In the genomic region with DNA sequence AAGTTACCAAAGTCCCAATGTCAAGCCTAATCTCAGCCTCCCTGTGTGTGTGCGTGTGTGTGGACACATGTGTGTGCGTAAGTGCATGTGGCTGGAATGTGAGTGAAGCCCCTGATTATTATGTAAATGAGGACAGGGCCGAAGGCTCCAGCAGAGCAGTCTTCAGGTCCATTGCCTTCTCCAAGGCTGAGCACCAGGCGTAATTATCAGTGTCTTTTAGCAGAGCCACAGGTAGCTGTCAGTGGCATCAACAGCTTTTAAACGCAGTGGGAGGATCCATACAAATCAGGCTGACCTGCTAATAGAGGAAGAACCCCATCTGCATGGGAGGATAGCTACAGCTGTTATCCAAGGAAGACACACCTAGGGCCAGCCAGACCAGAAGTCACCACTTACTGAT, we compare ENCODE assay signal across 1 cellular context.
TF ChIP-seq lines count a peak whose summit lies in the region.

No MANE protein-coding gene starts in this region.

TF ChIP-seq in GM23338, 12 proteins besides CTCF, POLR2A, EP300 and RAD21 (continued from another document):
- TF ChIP-seq, protein P1, sequence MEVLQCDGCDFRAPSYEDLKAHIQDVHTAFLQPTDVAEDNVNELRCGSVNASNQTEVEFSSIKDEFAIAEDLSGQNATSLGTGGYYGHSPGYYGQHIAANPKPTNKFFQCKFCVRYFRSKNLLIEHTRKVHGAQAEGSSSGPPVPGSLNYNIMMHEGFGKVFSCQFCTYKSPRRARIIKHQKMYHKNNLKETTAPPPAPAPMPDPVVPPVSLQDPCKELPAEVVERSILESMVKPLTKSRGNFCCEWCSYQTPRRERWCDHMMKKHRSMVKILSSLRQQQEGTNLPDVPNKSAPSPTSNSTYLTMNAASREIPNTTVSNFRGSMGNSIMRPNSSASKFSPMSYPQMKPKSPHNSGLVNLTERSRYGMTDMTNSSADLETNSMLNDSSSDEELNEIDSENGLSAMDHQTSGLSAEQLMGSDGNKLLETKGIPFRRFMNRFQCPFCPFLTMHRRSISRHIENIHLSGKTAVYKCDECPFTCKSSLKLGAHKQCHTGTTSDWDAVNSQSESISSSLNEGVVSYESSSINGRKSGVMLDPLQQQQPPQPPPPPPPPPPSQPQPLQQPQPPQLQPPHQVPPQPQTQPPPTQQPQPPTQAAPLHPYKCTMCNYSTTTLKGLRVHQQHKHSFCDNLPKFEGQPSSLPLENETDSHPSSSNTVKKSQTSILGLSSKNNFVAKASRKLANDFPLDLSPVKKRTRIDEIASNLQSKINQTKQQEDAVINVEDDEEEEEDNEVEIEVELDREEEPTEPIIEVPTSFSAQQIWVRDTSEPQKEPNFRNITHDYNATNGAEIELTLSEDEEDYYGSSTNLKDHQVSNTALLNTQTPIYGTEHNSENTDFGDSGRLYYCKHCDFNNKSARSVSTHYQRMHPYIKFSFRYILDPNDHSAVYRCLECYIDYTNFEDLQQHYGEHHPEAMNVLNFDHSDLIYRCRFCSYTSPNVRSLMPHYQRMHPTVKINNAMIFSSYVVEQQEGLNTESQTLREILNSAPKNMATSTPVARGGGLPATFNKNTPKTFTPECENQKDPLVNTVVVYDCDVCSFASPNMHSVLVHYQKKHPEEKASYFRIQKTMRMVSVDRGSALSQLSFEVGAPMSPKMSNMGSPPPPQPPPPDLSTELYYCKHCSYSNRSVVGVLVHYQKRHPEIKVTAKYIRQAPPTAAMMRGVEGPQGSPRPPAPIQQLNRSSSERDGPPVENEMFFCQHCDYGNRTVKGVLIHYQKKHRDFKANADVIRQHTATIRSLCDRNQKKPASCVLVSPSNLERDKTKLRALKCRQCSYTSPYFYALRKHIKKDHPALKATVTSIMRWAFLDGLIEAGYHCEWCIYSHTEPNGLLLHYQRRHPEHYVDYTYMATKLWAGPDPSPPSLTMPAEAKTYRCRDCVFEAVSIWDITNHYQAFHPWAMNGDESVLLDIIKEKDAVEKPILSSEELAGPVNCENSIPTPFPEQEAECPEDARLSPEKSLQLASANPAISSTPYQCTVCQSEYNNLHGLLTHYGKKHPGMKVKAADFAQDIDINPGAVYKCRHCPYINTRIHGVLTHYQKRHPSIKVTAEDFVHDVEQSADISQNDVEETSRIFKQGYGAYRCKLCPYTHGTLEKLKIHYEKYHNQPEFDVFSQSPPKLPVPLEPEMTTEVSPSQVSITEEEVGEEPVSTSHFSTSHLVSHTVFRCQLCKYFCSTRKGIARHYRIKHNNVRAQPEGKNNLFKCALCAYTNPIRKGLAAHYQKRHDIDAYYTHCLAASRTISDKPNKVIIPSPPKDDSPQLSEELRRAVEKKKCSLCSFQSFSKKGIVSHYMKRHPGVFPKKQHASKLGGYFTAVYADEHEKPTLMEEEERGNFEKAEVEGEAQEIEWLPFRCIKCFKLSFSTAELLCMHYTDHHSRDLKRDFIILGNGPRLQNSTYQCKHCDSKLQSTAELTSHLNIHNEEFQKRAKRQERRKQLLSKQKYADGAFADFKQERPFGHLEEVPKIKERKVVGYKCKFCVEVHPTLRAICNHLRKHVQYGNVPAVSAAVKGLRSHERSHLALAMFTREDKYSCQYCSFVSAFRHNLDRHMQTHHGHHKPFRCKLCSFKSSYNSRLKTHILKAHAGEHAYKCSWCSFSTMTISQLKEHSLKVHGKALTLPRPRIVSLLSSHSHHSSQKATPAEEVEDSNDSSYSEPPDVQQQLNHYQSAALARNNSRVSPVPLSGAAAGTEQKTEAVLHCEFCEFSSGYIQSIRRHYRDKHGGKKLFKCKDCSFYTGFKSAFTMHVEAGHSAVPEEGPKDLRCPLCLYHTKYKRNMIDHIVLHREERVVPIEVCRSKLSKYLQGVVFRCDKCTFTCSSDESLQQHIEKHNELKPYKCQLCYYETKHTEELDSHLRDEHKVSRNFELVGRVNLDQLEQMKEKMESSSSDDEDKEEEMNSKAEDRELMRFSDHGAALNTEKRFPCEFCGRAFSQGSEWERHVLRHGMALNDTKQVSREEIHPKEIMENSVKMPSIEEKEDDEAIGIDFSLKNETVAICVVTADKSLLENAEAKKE (CRISPR knock-in tag; IDR thresholded peaks at IDR 0.05) = no peak
